27 cellular contexts compared by ENCODE assay signal in genomic region chr3:196621581-196621980, GRCh38. TPM values are rescaled to one million over a fixed set of nuclear protein-coding genes. Genes with fewer than 3 reads are reported as not detected.
A peak's percentile ranks its signal among the peaks of the same experiment; 100 is the strongest.
DNase-seq lines count a peak whose midpoint lies in the region; ATAC-seq, FAIRE-seq and TF ChIP-seq lines count a peak whose summit lies in the region.
"Had no signal": no experiment of that assay in that cellular context is flagged by ENCODE, and none has a peak within 500 bp of the region (broad histone marks: within the 10 kb centered on the region; RNA-seq: fewer than 3 reads in every experiment).

No MANE protein-coding gene starts in this region.

- WGBS in heart right ventricle, 2 donors = 86 to 91% methylated on average over 11 of the region's 11 CpGs
- 91% methylated on average over 11 of the region's 11 CpGs for WGBS in mesenchymal stem cell

- peak overlapping the region; percentile 49 for H2BK120ac ChIP-seq in mesenchymal stem cell (ENCODE audit: low read depth, low read length)

- H3K27me3 ChIP-seq in cardiac muscle cell (no peaks in the 10 kb centered on the region), heart right ventricle (no peaks in the 10 kb centered on the region), mesenchymal stem cell (ENCODE audit: control insufficient read depth in 1 of 2, insufficient read depth in 1 of 2, low read length in 2 of 2) (peaks cover 0 to 6% of the 10 kb centered on the region in 2 experiments), upper lobe of right lung (no peaks in the 10 kb centered on the region)
- H3K27me3 ChIP-seq: SJSA1 had no signal

- peak overlapping the region; percentile 2 for H4K91ac ChIP-seq in mesenchymal stem cell (ENCODE audit: low read length)

- intact Hi-C loops in heart right ventricle (cut with DNase I) = no loop called here
- intact Hi-C loops in upper lobe of right lung (cut with DNase I) = no loop called here

- H3K79me1 ChIP-seq in mesenchymal stem cell (replicated peaks; ENCODE audit: low read length, poor library complexity, severe bottlenecking) = no peaks in the 10 kb centered on the region

- peak overlapping the region; percentile 87 for H3K27ac ChIP-seq in cardiac muscle cell
- peak overlapping the region in 1 of 10 donors; percentile 82 for H3K27ac ChIP-seq in heart right ventricle
- H3K27ac ChIP-seq in mesenchymal stem cell (ENCODE audit: low read length, poor library complexity, severe bottlenecking) = no peak overlapping the region
- peak overlapping the region; percentile 30 for H3K27ac ChIP-seq in upper lobe of right lung
- H3K27ac ChIP-seq: SJSA1 had no signal

- H3K9ac ChIP-seq in mesenchymal stem cell (ENCODE audit: low read length) = no peak overlapping the region

- H2BK15ac ChIP-seq in mesenchymal stem cell (ENCODE audit: low read depth, poor library complexity, severe bottlenecking) = no peak overlapping the region

- H3K18ac ChIP-seq in mesenchymal stem cell (ENCODE audit: low read depth in 1 of 2, low read length in 2 of 2) = no peak overlapping the region

- H2BK5ac ChIP-seq in mesenchymal stem cell (ENCODE audit: low read depth, low read length, poor library complexity, severe bottlenecking) = no peak overlapping the region

- no peak overlapping the region for H2AFZ ChIP-seq in mesenchymal stem cell (ENCODE audit: low read depth, low read length)

- TF ChIP-seq CTCF in cardiac muscle cell (IDR thresholded peaks at IDR 0.05; ENCODE audit: low read depth, low read length) = no peak
- TF ChIP-seq CTCF in heart right ventricle (IDR thresholded peaks at IDR 0.05) = no peak
- no peak for TF ChIP-seq CTCF in NB4 (IDR thresholded peaks at IDR 0.05; ENCODE audit: low read depth, low read length)
- no peak for TF ChIP-seq CTCF in upper lobe of right lung (IDR thresholded peaks at IDR 0.05)

- ATAC-seq in heart right ventricle (no peak), upper lobe of right lung (peak; percentile 7)
- ATAC-seq: Right ventricle myocardium inferior had no signal

- no peak for DNase-seq in cardiac muscle cell (ENCODE audit: low read depth in 1 of 2, low spot score in 1 of 2)
- no peak for DNase-seq in heart right ventricle
- peak; percentile 51 for DNase-seq in NB4 (ENCODE audit: low read depth)
- DNase-seq in mesenchymal stem cell = no peak
- DNase-seq in upper lobe of right lung = no peak
- DNase-seq in RCC 7860 (ENCODE audit: low spot score) = no peak
- no peak for DNase-seq in activated naive CD4-positive, alpha-beta T cell treated with Interleukin-2 at 50 U/mL for 16 hours
- no peak for DNase-seq in HT-29 (ENCODE audit: low spot score)
- DNase-seq: DMS53; EL; GF-D8; HCEC 1CT; Kasumi-1; NCI-H1105; NCI-H146; NCI-H2029; NCI-H2227 treated with DMSO at 0.1 percent for 48 hours; NCI-H524; NCI-H774; NK-92 treated with Interleukin-12 subunit alpha and Interleukin-12 subunit beta, amount 100 ng/mL, for 24 hours; OCI-M1 had no signal

- H3K4me1 ChIP-seq in cardiac muscle cell (ENCODE audit: low read depth) = peaks cover 20% of the 10 kb centered on the region
- peaks cover 0 to 76% (median 7%) of the 10 kb centered on the region in 9 donors for H3K4me1 ChIP-seq in heart right ventricle
- H3K4me1 ChIP-seq in mesenchymal stem cell (ENCODE audit: control insufficient read depth, insufficient read depth, low read depth, low read length) = no peaks in the 10 kb centered on the region
- H3K4me1 ChIP-seq in upper lobe of right lung = peaks cover 13% of the 10 kb centered on the region
- H3K4me1 ChIP-seq: SJSA1 had no signal

- no peak overlapping the region for H3K23ac ChIP-seq in mesenchymal stem cell (ENCODE audit: low read length in 2 of 2)

- H3K4me3 ChIP-seq in cardiac muscle cell = no peak overlapping the region
- H3K4me3 ChIP-seq in heart right ventricle = no peak overlapping the region
- no peak overlapping the region for H3K4me3 ChIP-seq in NB4 (ENCODE audit: low read depth, low read length)
- no peak overlapping the region for H3K4me3 ChIP-seq in mesenchymal stem cell (ENCODE audit: insufficient read depth in 1 of 2, low read depth in 1 of 2, low read length in 2 of 2)
- H3K4me3 ChIP-seq in upper lobe of right lung = no peak overlapping the region
- H3K4me3 ChIP-seq: SJSA1 had no signal

- H3K4ac ChIP-seq in mesenchymal stem cell (ENCODE audit: low read depth in 1 of 2, low read length in 2 of 2) = no peak overlapping the region

- no peak for TF ChIP-seq POLR2A in NB4 (IDR thresholded peaks at IDR 0.05; ENCODE audit: extremely low read depth, insufficient read length)

- H3K9me3 ChIP-seq in cardiac muscle cell (ENCODE audit: low read depth) (no peaks in the 10 kb centered on the region), heart right ventricle (no peaks in the 10 kb centered on the region), mesenchymal stem cell (ENCODE audit: control insufficient read depth, low read length) (no peaks in the 10 kb centered on the region), upper lobe of right lung (no peaks in the 10 kb centered on the region)
- H3K9me3 ChIP-seq: SJSA1 had no signal

- H3K36me3 ChIP-seq in cardiac muscle cell = no peaks in the 10 kb centered on the region
- H3K36me3 ChIP-seq in heart right ventricle = no peaks in the 10 kb centered on the region
- no peaks in the 10 kb centered on the region for H3K36me3 ChIP-seq in mesenchymal stem cell (ENCODE audit: control insufficient read depth in 1 of 2, insufficient read depth in 2 of 2, low read depth in 1 of 2, low read length in 2 of 2)
- H3K36me3 ChIP-seq in upper lobe of right lung = no peaks in the 10 kb centered on the region
- H3K36me3 ChIP-seq: SJSA1 had no signal

- no peak overlapping the region for H3K14ac ChIP-seq in mesenchymal stem cell (ENCODE audit: low read length in 2 of 2)

- peak overlapping the region; percentile 39 to 54 for H2BK12ac ChIP-seq in mesenchymal stem cell (ENCODE audit: low read length in 2 of 2)

- no peak overlapping the region for H4K8ac ChIP-seq in mesenchymal stem cell (ENCODE audit: low read length)

- no peak overlapping the region for H2AK5ac ChIP-seq in mesenchymal stem cell (ENCODE audit: low read length, severe bottlenecking)

- FAIRE-seq in RCC 7860 (lab: Jason Lieb, UNC) = no peak
- FAIRE-seq: D721Med, GM19239 had no signal

- no peak overlapping the region for H3K4me2 ChIP-seq in mesenchymal stem cell (ENCODE audit: low read length, poor library complexity, severe bottlenecking)

RNA-seq across cellular contexts. Expression of gene NRROS, which starts 17.9 kb away (rescaled TPM):
- total RNA-seq in cardiac muscle cell (1.3 and 1.6 TPM in 2 replicates), heart right ventricle (10 to 100 TPM in 1 of 10 donors, 1 to 10 TPM in 9; 1.1 to 11.7 (median 3.0) TPM), upper lobe of right lung (19.5 TPM)
- polyA plus RNA-seq in cardiac muscle cell (not detected in 2 replicates), heart right ventricle (1 to 10 TPM; 2.5 to 2.7 TPM)
- polyA plus RNA-seq in mesenchymal stem cell (2013, experiment 1 of 2) = 0.35 TPM
- 0.37 TPM for polyA plus RNA-seq in mesenchymal stem cell (2013, experiment 2 of 2)
- total RNA-seq in HT-29 (2014; rRNA removed; shearing (Covaris generic)) = not detected in 2 replicates
- total RNA-seq: A172, MCF 10A had no signal

RNA-seq across cellular contexts. Expression of gene FBXO45, which starts 53.1 kb away (rescaled TPM):
- 4.7 and 5.9 TPM in 2 replicates for total RNA-seq in cardiac muscle cell
- 9.1 TPM in 2 replicates for polyA plus RNA-seq in cardiac muscle cell
- 10 to 100 TPM in 1 of 10 donors, 1 to 10 TPM in 9; 4.4 to 10.2 (median 5.9) TPM for total RNA-seq in heart right ventricle
- polyA plus RNA-seq in heart right ventricle = 1 to 10 TPM; 2.0 to 4.8 TPM
- polyA plus RNA-seq in mesenchymal stem cell (2013, experiment 1 of 2) = 6.5 TPM
- polyA plus RNA-seq in mesenchymal stem cell (2013, experiment 2 of 2) = 6.8 TPM
- 8.2 TPM for total RNA-seq in upper lobe of right lung
- total RNA-seq in HT-29 (2014; rRNA removed; shearing (Covaris generic)) = 10.6 and 12.7 TPM in 2 replicates

RNA-seq across cellular contexts. Expression of gene WDR53, which starts 53.2 kb away (rescaled TPM):
- total RNA-seq in cardiac muscle cell (8.9 and 10.3 TPM in 2 replicates), heart right ventricle (10 to 100 TPM in 2 of 10 donors, 1 to 10 TPM in 8; 5.8 to 10.8 (median 8.1) TPM), upper lobe of right lung (13.8 TPM)
- polyA plus RNA-seq in cardiac muscle cell (9.5 and 11.2 TPM in 2 replicates), heart right ventricle (10 to 100 TPM in 1 of 2 donors, 1 to 10 TPM in 1; 8.3 to 14.7 TPM)
- 7.2 TPM for polyA plus RNA-seq in mesenchymal stem cell (2013, experiment 1 of 2)
- 6.8 TPM for polyA plus RNA-seq in mesenchymal stem cell (2013, experiment 2 of 2)
- 4.2 and 5.3 TPM in 2 replicates for total RNA-seq in HT-29 (2014; rRNA removed; shearing (Covaris generic))
